In the genomic region with DNA sequence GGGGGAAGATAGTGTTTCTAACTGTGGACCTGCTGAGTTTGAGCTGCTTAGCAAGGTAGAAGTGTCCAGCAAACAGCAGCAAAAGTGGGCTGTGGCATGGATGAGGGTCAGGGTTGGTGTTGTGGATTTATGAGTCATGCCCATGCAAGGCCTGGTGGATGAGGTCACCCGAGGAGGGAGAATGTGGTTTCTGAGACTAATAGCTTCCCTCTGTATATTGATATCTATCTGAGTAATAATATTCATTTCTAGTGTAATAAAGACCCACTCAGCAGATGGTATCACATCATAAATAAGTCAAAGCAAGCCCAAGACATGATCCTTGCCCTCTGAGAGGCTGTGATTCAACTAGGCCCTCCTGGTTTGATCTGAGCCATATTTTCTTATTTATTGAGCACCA, we compare ENCODE assay signal across 9 cellular contexts.
DNase-seq lines count a peak whose midpoint lies in the region; ATAC-seq, FAIRE-seq and TF ChIP-seq lines count a peak whose summit lies in the region.
"Had no signal": no experiment of that assay in that cellular context is flagged by ENCODE, and none has a peak within 500 bp of the region (broad histone marks: within the 10 kb centered on the region; RNA-seq: fewer than 3 reads in every experiment).

No MANE protein-coding gene starts in this region.

- H3K27me3 ChIP-seq in dorsolateral prefrontal cortex, result peaks cover 0 to 4% (median 0%) of the 10 kb centered on the region in 45 donors

- TF ChIP-seq CTCF in astrocyte of the spinal cord (IDR thresholded peaks at IDR 0.05; ENCODE audit: low read depth, low read length) (no peak), omental fat pad (IDR thresholded peaks at IDR 0.05) (no peak), dorsolateral prefrontal cortex (IDR thresholded peaks at IDR 0.05 in 54 of 56, conservative IDR thresholded peaks at IDR 0.05 in 2 of 56; ENCODE audit: low read depth in 1 of 56, partially characterized antibody in 56 of 56) (no peak)

- in situ Hi-C loops in astrocyte of the spinal cord (cut with HindIII; ENCODE audit: low sequenced_read_pairs), result no loop called here

- intact Hi-C loops in dorsolateral prefrontal cortex (cut with DNase I), result no loop called here

- H3K27ac ChIP-seq in dorsolateral prefrontal cortex, result no peak overlapping the region
- H3K27ac ChIP-seq: HL-60 had no signal

- ATAC-seq in HG03378 (IDR thresholded peaks at IDR 0.05; ENCODE audit: unreplicated experiment) (peak; percentile 65), omental fat pad (ENCODE audit: low FRiP score) (peak; percentile 89), GM18498 (IDR thresholded peaks at IDR 0.05; ENCODE audit: unreplicated experiment) (no peak)

- H3K4me3 ChIP-seq in astrocyte of the spinal cord (ENCODE audit: low read depth, low read length), result no peak overlapping the region
- no peak overlapping the region for H3K4me3 ChIP-seq in dorsolateral prefrontal cortex

- DNase-seq in GM03348 (ENCODE audit: low spot score) (peak; percentile 90), astrocyte of the spinal cord (ENCODE audit: low read depth, low spot score) (peak; percentile 91), omental fat pad (ENCODE audit: low spot score) (no peak), frontal cortex (ENCODE audit: low spot score in 2 of 2) (no peak), C1 segment of cervical spinal cord (lab: John Stamatoyannopoulos, UW) (no peak), dorsolateral prefrontal cortex (no peak)

- FAIRE-seq in frontal cortex (lab: Jason Lieb, UNC), result no peak

Comparison
In these comparisons a context has a peak if more than half of its experiments do, and no peak if none do; other contexts are left out.
1. DNase-seq: peak in GM03348 (single experiment) and astrocyte of the spinal cord (single experiment); none in omental fat pad (single experiment), frontal cortex (0 of 2), C1 segment of cervical spinal cord (0 of 14) and dorsolateral prefrontal cortex (0 of 10).